8 cellular contexts compared by ENCODE assay signal in genomic region chr11:132028380-132029240, GRCh38.
A peak's percentile ranks its signal among the peaks of the same experiment; 100 is the strongest.
DNase-seq lines count a peak whose midpoint lies in the region; ATAC-seq and TF ChIP-seq lines count a peak whose summit lies in the region.

No MANE protein-coding gene starts in this region.

- no peaks in the 10 kb centered on the region for H3K9me3 ChIP-seq in mammary epithelial cell (replicated peaks; ENCODE audit: insufficient read depth, low read length)
- no peaks in the 10 kb centered on the region for H3K9me3 ChIP-seq in lung (ENCODE audit: control insufficient read depth in 2 of 2, insufficient read depth in 1 of 2, low read length in 1 of 2)

- TF ChIP-seq CTCF in mammary epithelial cell (conservative IDR thresholded peaks at IDR 0.05 in 1 of 2, IDR thresholded peaks at IDR 0.05 in 1 of 2; ENCODE audit: extremely low read depth in 1 of 2, insufficient read depth in 1 of 2, low read depth in 1 of 2, low read length in 2 of 2) (peak; percentile 62 to 64), lung (IDR thresholded peaks at IDR 0.05; ENCODE audit: control extremely low read depth, extremely low read depth) (peak; percentile 7)

- H4K20me1 ChIP-seq in mammary epithelial cell (ENCODE audit: insufficient read depth, low read length) = no peaks in the 10 kb centered on the region

- no peaks in the 10 kb centered on the region for H3K36me3 ChIP-seq in mammary epithelial cell (ENCODE audit: insufficient read depth, low read length)
- H3K36me3 ChIP-seq in lung (ENCODE audit: control insufficient read depth in 2 of 2, insufficient read depth in 2 of 2, low read length in 2 of 2) = no peaks in the 10 kb centered on the region

- dilution Hi-C loops in mammary epithelial cell (cut with HindIII; ENCODE audit: low sequenced_read_pairs) = no loop called here

- no peak overlapping the region for H3K9ac ChIP-seq in mammary epithelial cell (ENCODE audit: insufficient read depth, low read length)

- no TSS peak for BruUV-seq in mammary epithelial cell (replicated peaks; lab: Mats Ljungman, UMichigan)

- peak overlapping the region; percentile 70 for H2AFZ ChIP-seq in mammary epithelial cell (ENCODE audit: low read depth, low read length)

- H3K27ac ChIP-seq in mammary epithelial cell (ENCODE audit: insufficient read depth, low read depth, low read length) (no peak overlapping the region), lung (ENCODE audit: low read depth in 1 of 2, low read length in 1 of 2) (no peak overlapping the region)

- H3K79me2 ChIP-seq in mammary epithelial cell (ENCODE audit: insufficient read depth, low read length) = peaks cover 37% of the 10 kb centered on the region

- H3K4me3 ChIP-seq in mammary epithelial cell (replicated peaks in 1 of 3; ENCODE audit: insufficient read depth in 1 of 3, low read depth in 2 of 3, low read length in 3 of 3) = no peak overlapping the region
- no peak overlapping the region for H3K4me3 ChIP-seq in lung

- in situ Hi-C loops in mammary epithelial cell (cut with MboI; ENCODE audit: low sequenced_read_pairs in 2 of 2) = no loop called here

- intact Hi-C loops in mammary epithelial cell (cut with micrococcal nuclease) = loop anchor here (1.0 to 5.0 kb wide), 4 partner anchors 99 to 281 kb away; no protein-coding TSS in a partner anchor

- peak; percentile 74 for DNase-seq in Ammon's horn (ENCODE audit: low spot score)
- DNase-seq in LoVo (ENCODE audit: low spot score) = peak; percentile 2
- DNase-seq in mammary epithelial cell = no peak
- no peak for DNase-seq in lung (ENCODE audit: low spot score)

- 91% methylated on average over 4 of the region's 4 CpGs for WGBS in mammary epithelial cell (ENCODE audit: low coverage, missing lambda C conversion rate)
- WGBS in lung, 2 donors = 87 to 90% methylated on average over 4 of the region's 4 CpGs

- CTCF ChIA-PET in mammary epithelial cell (lab: Charles Lee; ENCODE audit: low non-redundant PET) = no interaction called here

- ATAC-seq in GM18868 (IDR thresholded peaks at IDR 0.05; ENCODE audit: unreplicated experiment) (peak; percentile 52), lung (ENCODE audit: insufficient read depth, low FRiP score) (no peak), HG03457 (IDR thresholded peaks at IDR 0.05; ENCODE audit: unreplicated experiment) (no peak), GM19467 (IDR thresholded peaks at IDR 0.05; ENCODE audit: unreplicated experiment) (no peak), HG02759 (IDR thresholded peaks at IDR 0.05; ENCODE audit: unreplicated experiment) (no peak)

- H3K4me2 ChIP-seq in mammary epithelial cell (ENCODE audit: insufficient read depth, low read depth, low read length) = no peak overlapping the region

- H3K4me1 ChIP-seq in mammary epithelial cell (ENCODE audit: insufficient read depth, low read length) = peaks cover 35% of the 10 kb centered on the region
- H3K4me1 ChIP-seq in lung (ENCODE audit: control insufficient read depth in 2 of 2, insufficient read depth in 2 of 2, low read length in 2 of 2) = peaks cover 0 to 1% of the 10 kb centered on the region in 2 donors

- no peaks in the 10 kb centered on the region for H3K27me3 ChIP-seq in mammary epithelial cell (ENCODE audit: insufficient read depth, low read length)
- no peaks in the 10 kb centered on the region for H3K27me3 ChIP-seq in lung (ENCODE audit: control insufficient read depth, insufficient read depth)

Comparison
In these comparisons a context has a peak if more than half of its experiments do, and no peak if none do; other contexts are left out.
1. DNase-seq: peak in Ammon's horn (single experiment) and LoVo (single experiment); none in mammary epithelial cell (single experiment) and lung (single experiment).